30 cellular contexts compared by ENCODE assay signal in the genomic region with DNA sequence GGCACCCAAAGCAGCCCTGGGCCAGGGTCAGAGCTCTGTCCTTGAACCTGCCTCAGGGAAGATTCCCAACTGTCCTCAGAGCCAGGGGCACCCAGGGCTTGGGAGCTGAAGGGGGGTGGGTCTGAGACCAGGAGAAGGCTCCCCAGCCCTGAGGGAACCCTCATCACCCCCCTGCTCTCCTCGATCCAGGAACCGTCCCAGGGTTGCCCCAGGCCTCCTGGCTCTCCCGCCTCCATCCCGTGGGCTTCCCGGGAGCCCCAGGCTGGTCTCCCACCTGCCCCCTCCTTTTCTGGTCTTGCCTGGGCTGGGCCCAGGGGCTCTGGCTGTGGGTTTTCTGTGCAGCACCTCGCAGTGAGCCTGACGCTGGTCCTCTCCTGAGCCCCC. TPM values are rescaled to one million over a fixed set of nuclear protein-coding genes. Genes with fewer than 3 reads are reported as not detected.
DNase-seq lines count a peak whose midpoint lies in the region; ATAC-seq, FAIRE-seq and TF ChIP-seq lines count a peak whose summit lies in the region.
"Had no signal": no experiment of that assay in that cellular context is flagged by ENCODE, and none has a peak within 500 bp of the region (broad histone marks: within the 10 kb centered on the region; RNA-seq: fewer than 3 reads in every experiment).

No MANE protein-coding gene starts in this region.

- no TSS peak for BruUV-seq in Panc1 (replicated peaks; lab: Mats Ljungman, UMichigan)

- no peak overlapping the region for H3K27ac ChIP-seq in heart left ventricle
- H3K27ac ChIP-seq in Panc1 (ENCODE audit: low read length): peak overlapping the region; percentile 65; the same call in 1 of the 2 replicates
- peak overlapping the region in 1 of 2 donors; percentile 51 for H3K27ac ChIP-seq in kidney (ENCODE audit: low read depth in 2 of 2, low read length in 2 of 2)
- H3K27ac ChIP-seq in upper lobe of right lung: no peak overlapping the region
- H3K27ac ChIP-seq: BLaER1 treated with 17β-estradiol and CSF1 and Interleukin-3, amounts not matched to agents 10 nM and 100 nM; colonic mucosa; KMS-11; PC-9; skin epidermis; thyroid gland had no signal

- H3K27me3 ChIP-seq in heart left ventricle (peaks cover 15 to 93% (median 35%) of the 10 kb centered on the region in 9 donors), Panc1 (ENCODE audit: control insufficient read depth, insufficient read depth, low read length) (no peaks in the 10 kb centered on the region), upper lobe of right lung (peaks cover 92% of the 10 kb centered on the region)
- H3K27me3 ChIP-seq: thyroid gland had no signal

- no peak overlapping the region for H3K9ac ChIP-seq in kidney (ENCODE audit: low read length in 2 of 2)
- H3K9ac ChIP-seq: BLaER1 treated with 17β-estradiol and CSF1 and Interleukin-3, amounts not matched to agents 10 nM and 100 nM; KMS-11 had no signal

- no peak for FAIRE-seq in kidney (lab: Jason Lieb, UNC)
- FAIRE-seq: bronchial epithelial cell, GM12878, HTR-8/SVneo had no signal

- in situ Hi-C loops in Panc1 (cut with HindIII; ENCODE audit: low pct_unique_long_range_greater_than_20kb, low sequenced_read_pairs): no loop called here

- no peak for TF ChIP-seq POLR2A in heart left ventricle (IDR thresholded peaks at IDR 0.05)

- H3K9me3 ChIP-seq in heart left ventricle: no peaks in the 10 kb centered on the region
- H3K9me3 ChIP-seq in Panc1 (ENCODE audit: control insufficient read depth, insufficient read depth, low read depth, low read length): no peaks in the 10 kb centered on the region
- H3K9me3 ChIP-seq in kidney (ENCODE audit: control insufficient read depth in 1 of 2, low read length in 2 of 2): no peaks in the 10 kb centered on the region
- H3K9me3 ChIP-seq in upper lobe of right lung: no peaks in the 10 kb centered on the region
- H3K9me3 ChIP-seq: BLaER1 treated with 17β-estradiol and CSF1 and Interleukin-3, amounts not matched to agents 10 nM and 100 nM; Caco-2; colonic mucosa; stomach; thyroid gland had no signal

- no peaks in the 10 kb centered on the region for H3K36me3 ChIP-seq in heart left ventricle
- no peaks in the 10 kb centered on the region for H3K36me3 ChIP-seq in Panc1 (ENCODE audit: control insufficient read depth, insufficient read depth, low read length)
- H3K36me3 ChIP-seq in kidney (ENCODE audit: control insufficient read depth in 1 of 2, insufficient read depth in 2 of 2, low read length in 2 of 2): no peaks in the 10 kb centered on the region
- H3K36me3 ChIP-seq in upper lobe of right lung: no peaks in the 10 kb centered on the region
- H3K36me3 ChIP-seq: BLaER1 treated with 17β-estradiol and CSF1 and Interleukin-3, amounts not matched to agents 10 nM and 100 nM; colonic mucosa; stomach; thyroid gland had no signal

- DNase-seq in heart left ventricle: peak in 3 of 5 donors; percentile 9 to 37 (median 10)
- DNase-seq in Right ventricle myocardium inferior (ENCODE audit: missing footprints): no peak
- no peak for DNase-seq in Panc1 (ENCODE audit: low read depth, low spot score)
- DNase-seq in kidney: peak; percentile 59
- DNase-seq in upper lobe of right lung: peak; percentile 48
- no peak for DNase-seq in NCI-H446 treated with DMSO at 0.1 percent for 48 hours (lab: John Stamatoyannopoulos, UW)
- DNase-seq in occipital lobe (lab: John Stamatoyannopoulos, UW): no peak
- no peak for DNase-seq in GM10266 (ENCODE audit: extremely low spot score)
- DNase-seq: activated CD4-positive, alpha-beta T cell treated with anti-CD3 and anti-CD28 coated beads, Interleukin-2, amount 50 U/mL, for 48 hours; activated CD8-positive, alpha-beta memory T cell treated with anti-CD3 and anti-CD28 coated beads, Interleukin-2, amount 50 U/mL, for 4 hours; amygdala; Caco-2; colonic mucosa; DND-41; effector memory CD4-positive, alpha-beta T cell; erythroblast; HCEC 1CT; NCI-H2081 treated with DMSO at 0.1 percent for 48 hours; PC-9; stimulated activated CD8-positive, alpha-beta memory T cell treated with anti-CD3 and anti-CD28 coated beads, Interleukin-4, amount 100 ng/mL, for 48 hours; T-helper 1 cell; thyroid gland had no signal

- POLR2A ChIA-PET in Panc1 (lab: Charles Lee): no interaction called here

- no peak for TF ChIP-seq CTCF in heart left ventricle (IDR thresholded peaks at IDR 0.05)
- no peak for TF ChIP-seq CTCF in Panc1 (IDR thresholded peaks at IDR 0.05)
- no peak for TF ChIP-seq CTCF in kidney (IDR thresholded peaks at IDR 0.05; ENCODE audit: borderline replicate concordance, extremely low read depth, insufficient read depth)
- TF ChIP-seq CTCF in upper lobe of right lung (IDR thresholded peaks at IDR 0.05): no peak
- no peak for TF ChIP-seq CTCF in GM10266 (IDR thresholded peaks at IDR 0.05; ENCODE audit: control insufficient read depth, insufficient read depth, low read depth, missing control alignments)

- WGBS in heart left ventricle, 4 donors: 27 to 61% (median 47%) methylated on average over 6 to 7 of the region's 7 CpGs

- intact Hi-C loops in heart left ventricle (cut with DNase I): no loop called here
- intact Hi-C loops in Right ventricle myocardium inferior (cut with DNase I): no loop called here
- intact Hi-C loops in Panc1 (cut with micrococcal nuclease; ENCODE audit: unreplicated experiment): no loop called here
- intact Hi-C loops in kidney (cut with DNase I): no loop called here
- intact Hi-C loops in upper lobe of right lung (cut with DNase I): no loop called here

- no peak overlapping the region for H3K4me3 ChIP-seq in heart left ventricle
- no peak overlapping the region for H3K4me3 ChIP-seq in Panc1 (ENCODE audit: low read depth in 2 of 2, low read length in 2 of 2)
- H3K4me3 ChIP-seq in kidney (ENCODE audit: low read length in 2 of 2): no peak overlapping the region
- no peak overlapping the region for H3K4me3 ChIP-seq in upper lobe of right lung
- H3K4me3 ChIP-seq: BLaER1 treated with 17β-estradiol and CSF1 and Interleukin-3, amounts not matched to agents 10 nM and 100 nM; colonic mucosa; GM12878; PC-9; skin epidermis; stomach; thyroid gland had no signal

- H3K4me1 ChIP-seq in heart left ventricle (peaks cover 0 to 35% (median 13%) of the 10 kb centered on the region in 12 donors), Panc1 (ENCODE audit: control insufficient read depth, insufficient read depth, low read length) (peaks cover 78% of the 10 kb centered on the region), kidney (ENCODE audit: control insufficient read depth in 1 of 2, insufficient read depth in 1 of 2, low read depth in 1 of 2, low read length in 2 of 2) (peaks cover 8 to 55% of the 10 kb centered on the region in 2 donors), upper lobe of right lung (peaks cover 16% of the 10 kb centered on the region)

- ATAC-seq in heart left ventricle (no peak), Right ventricle myocardium inferior (no peak), Panc1 (no peak; the same call in 1 of the 2 replicates), upper lobe of right lung (no peak)
- ATAC-seq: activated CD4-positive, CD25-positive, alpha-beta regulatory T cell treated with anti-CD3 and anti-CD28 coated beads, Interleukin-2, amount 50 U/mL, for 24 hours; GM12878 had no signal

- CTCF ChIA-PET in Panc1 (lab: Charles Lee): no interaction called here

RNA-seq across cellular contexts. Expression of a gene that starts 6.7 kb away (rescaled TPM):
- total RNA-seq in heart left ventricle: 1 to 10 TPM in 4 of 9 donors, under 1 TPM in 5; 0.38 to 3.2 (median 0.96) TPM
- 1 to 10 TPM in 1 of 2 donors, under 1 TPM in 1; 0.54 to 1.3 TPM for polyA plus RNA-seq in heart left ventricle
- 1.7 TPM for total RNA-seq in Right ventricle myocardium inferior
- total RNA-seq in Panc1 (2021; ENCODE audit: unreplicated experiment): 51.8 TPM
- polyA plus RNA-seq in Panc1 (2012; ENCODE audit: insufficient read length): 50.7 TPM
- total RNA-seq in kidney: 21.4 TPM
- polyA plus RNA-seq in kidney (ENCODE audit: insufficient read depth, low read depth, low replicate concordance): 13.3 TPM
- total RNA-seq in upper lobe of right lung: 6.0 TPM
- 0.16 TPM for total RNA-seq in occipital lobe
- total RNA-seq: GM12878 had no signal

RNA-seq across cellular contexts. Expression of a gene that starts 42.0 kb away (rescaled TPM):
- total RNA-seq in heart left ventricle: 10 to 100 TPM; 36.0 to 63.6 (median 43.3) TPM
- 10 to 100 TPM; 55.1 to 85.3 TPM for polyA plus RNA-seq in heart left ventricle
- total RNA-seq in Right ventricle myocardium inferior: 41.7 TPM
- 193 TPM for total RNA-seq in Panc1 (2021; ENCODE audit: unreplicated experiment)
- polyA plus RNA-seq in Panc1 (2012; ENCODE audit: insufficient read length): 179 TPM
- 65.5 TPM for total RNA-seq in kidney
- 42.4 TPM for polyA plus RNA-seq in kidney (ENCODE audit: insufficient read depth, low read depth, low replicate concordance)
- 54.5 TPM for total RNA-seq in upper lobe of right lung
- total RNA-seq in occipital lobe: 52.7 TPM

RNA-seq across cellular contexts. Expression of a gene that starts 43.3 kb away (rescaled TPM):
- total RNA-seq in heart left ventricle (1 to 10 TPM; 1.6 to 6.8 (median 4.7) TPM), Right ventricle myocardium inferior (7.0 TPM), Panc1 (2021; ENCODE audit: unreplicated experiment) (58.8 TPM), kidney (11.5 TPM), upper lobe of right lung (17.0 TPM), occipital lobe (6.1 TPM)
- polyA plus RNA-seq in heart left ventricle (1 to 10 TPM; 5.4 to 5.5 TPM), kidney (ENCODE audit: insufficient read depth, low read depth, low replicate concordance) (6.9 TPM)
- polyA plus RNA-seq in Panc1 (2012; ENCODE audit: insufficient read length): 82.0 TPM

RNA-seq across cellular contexts. Expression of a gene that starts 49.2 kb away (rescaled TPM):
- total RNA-seq in heart left ventricle (under 1 TPM in 2 of 9 donors, not detected in 7; 0.37 to 0.63 TPM), Right ventricle myocardium inferior (not detected), Panc1 (2021; ENCODE audit: unreplicated experiment) (9.8 TPM), kidney (14.3 TPM), upper lobe of right lung (2.1 TPM), occipital lobe (not detected)
- polyA plus RNA-seq in heart left ventricle (under 1 TPM; 0.15 TPM), kidney (ENCODE audit: insufficient read depth, low read depth, low replicate concordance) (not detected)
- 12.0 TPM for polyA plus RNA-seq in Panc1 (2012; ENCODE audit: insufficient read length)

Comparison
In these comparisons a context has a peak if more than half of its experiments do, and no peak if none do; other contexts are left out.
1. DNase-seq: peak in heart left ventricle (3 of 5), kidney (single experiment) and upper lobe of right lung (single experiment); none in Right ventricle myocardium inferior (single experiment), Panc1 (single experiment), NCI-H446 treated with DMSO at 0.1 percent for 48 hours (single experiment), occipital lobe (single experiment) and GM10266 (single experiment).